1 cellular context compared by ENCODE assay signal in the genomic region with DNA sequence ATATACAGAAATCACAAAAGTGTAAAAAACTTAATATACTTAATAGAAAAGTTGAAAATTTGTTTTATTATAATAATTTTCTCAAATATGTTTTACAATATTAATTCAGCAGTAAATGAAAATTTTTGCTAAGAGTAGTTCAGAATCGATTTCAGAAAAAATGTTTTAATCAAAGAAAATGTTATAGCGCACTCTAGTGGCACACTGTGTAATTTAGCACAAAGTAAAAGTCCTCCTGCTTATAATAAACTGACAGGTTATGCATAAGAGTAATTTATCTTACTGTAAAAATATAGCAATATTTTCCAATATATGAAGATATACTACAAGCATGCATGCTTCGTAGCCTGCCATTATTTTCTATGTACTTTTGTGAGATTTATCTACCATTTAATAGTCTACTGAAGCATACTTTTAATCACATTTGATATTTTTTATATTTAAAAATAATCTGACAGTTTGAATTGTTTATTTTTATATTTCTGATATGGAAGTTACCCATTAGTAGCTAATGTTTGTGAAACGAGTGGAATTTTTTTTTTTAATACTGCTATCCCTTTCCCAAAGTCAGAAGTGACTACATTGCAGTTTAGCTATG.
TF ChIP-seq lines count a peak whose summit lies in the region.

No MANE protein-coding gene starts in this region.

TF ChIP-seq in HepG2, 621 proteins besides CTCF, POLR2A, EP300 and RAD21 (continued from another document):
- TF ChIP-seq, protein P1, sequence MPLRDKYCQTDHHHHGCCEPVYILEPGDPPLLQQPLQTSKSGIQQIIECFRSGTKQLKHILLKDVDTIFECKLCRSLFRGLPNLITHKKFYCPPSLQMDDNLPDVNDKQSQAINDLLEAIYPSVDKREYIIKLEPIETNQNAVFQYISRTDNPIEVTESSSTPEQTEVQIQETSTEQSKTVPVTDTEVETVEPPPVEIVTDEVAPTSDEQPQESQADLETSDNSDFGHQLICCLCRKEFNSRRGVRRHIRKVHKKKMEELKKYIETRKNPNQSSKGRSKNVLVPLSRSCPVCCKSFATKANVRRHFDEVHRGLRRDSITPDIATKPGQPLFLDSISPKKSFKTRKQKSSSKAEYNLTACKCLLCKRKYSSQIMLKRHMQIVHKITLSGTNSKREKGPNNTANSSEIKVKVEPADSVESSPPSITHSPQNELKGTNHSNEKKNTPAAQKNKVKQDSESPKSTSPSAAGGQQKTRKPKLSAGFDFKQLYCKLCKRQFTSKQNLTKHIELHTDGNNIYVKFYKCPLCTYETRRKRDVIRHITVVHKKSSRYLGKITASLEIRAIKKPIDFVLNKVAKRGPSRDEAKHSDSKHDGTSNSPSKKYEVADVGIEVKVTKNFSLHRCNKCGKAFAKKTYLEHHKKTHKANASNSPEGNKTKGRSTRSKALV (CRISPR knock-in tag; IDR thresholded peaks at IDR 0.05) = no peak
- TF ChIP-seq, protein P2, sequence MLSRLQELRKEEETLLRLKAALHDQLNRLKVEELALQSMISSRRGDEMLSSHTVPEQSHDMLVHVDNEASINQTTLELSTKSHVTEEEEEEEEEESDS (CRISPR knock-in tag; IDR thresholded peaks at IDR 0.05; ENCODE audit: borderline replicate concordance) = no peak
- TF ChIP-seq KDM3A (CRISPR knock-in tag; IDR thresholded peaks at IDR 0.05; ENCODE audit: low read depth) = no peak
- no peak for TF ChIP-seq ZNF326 (CRISPR knock-in tag; IDR thresholded peaks at IDR 0.05; ENCODE audit: borderline replicate concordance)
